ENCODE assay signal across 19 cellular contexts in the genomic region with DNA sequence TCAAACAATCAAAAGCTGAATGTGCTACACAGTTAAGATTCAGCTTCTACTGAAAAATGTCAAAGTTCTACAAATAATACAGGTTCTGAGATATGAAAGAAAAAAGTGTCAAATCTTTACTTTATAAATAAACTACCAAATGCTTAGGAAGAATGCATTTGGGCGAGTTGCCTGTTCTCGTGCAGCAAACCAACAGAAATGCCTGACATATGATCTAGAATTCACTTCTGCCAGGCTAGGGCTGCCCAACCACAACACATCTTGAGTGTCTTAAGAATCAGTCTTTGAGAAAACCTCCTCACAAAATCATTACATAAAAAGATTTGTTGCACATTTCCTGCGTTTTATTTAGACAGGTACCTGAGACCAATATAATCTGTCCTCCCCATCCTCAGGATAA. TPM values are rescaled to one million over a fixed set of nuclear protein-coding genes. Genes with fewer than 3 reads are reported as not detected.
DNase-seq lines count a peak whose midpoint lies in the region; TF ChIP-seq lines count a peak whose summit lies in the region.
"Had no signal": no experiment of that assay in that cellular context is flagged by ENCODE, and none has a peak within 500 bp of the region (broad histone marks: within the 10 kb centered on the region; RNA-seq: fewer than 3 reads in every experiment).

No MANE protein-coding gene starts in this region.

- H3T11ph ChIP-seq in H9 (ENCODE audit: low read length), result no peak overlapping the region

- H3K27me3 Mint-ChIP-seq in activated naive CD4-positive, alpha-beta T cell treated with anti-CD3 and anti-CD28 coated beads, Interleukin-2, amount 50 U/mL, for 24 hours, result no peaks in the 10 kb centered on the region
- H3K27me3 Mint-ChIP-seq in activated naive CD4-positive, alpha-beta T cell treated with anti-CD3 and anti-CD28 coated beads for 36 hours (ENCODE audit: low read depth), result no peaks in the 10 kb centered on the region
- H3K27me3 Mint-ChIP-seq in H9 (ENCODE audit: low read depth), result no peaks in the 10 kb centered on the region; the same call in 1 of the 2 replicates

- H3K4me1 Mint-ChIP-seq in activated naive CD4-positive, alpha-beta T cell treated with anti-CD3 and anti-CD28 coated beads, Interleukin-2, amount 50 U/mL, for 24 hours, result peaks cover 86% of the 10 kb centered on the region
- H3K4me1 Mint-ChIP-seq in activated naive CD4-positive, alpha-beta T cell treated with anti-CD3 and anti-CD28 coated beads for 36 hours (ENCODE audit: low read depth), result peaks cover 34% of the 10 kb centered on the region
- H3K4me1 Mint-ChIP-seq in H9, result no peaks in the 10 kb centered on the region

- no peak overlapping the region for H4K91ac ChIP-seq in H9 (ENCODE audit: insufficient read length, low read depth, low read length)

- no peaks in the 10 kb centered on the region for H3K9me3 ChIP-seq in tibial artery
- H3K9me3 ChIP-seq in MM.1S (replicated peaks; ENCODE audit: insufficient read depth, low read length), result no peaks in the 10 kb centered on the region
- no peaks in the 10 kb centered on the region for H3K9me3 ChIP-seq in H9 (ENCODE audit: control insufficient read depth, low read depth, low read length)
- H3K9me3 ChIP-seq: BLaER1, SK-N-SH had no signal

- CTCF ChIA-PET in activated naive CD4-positive, alpha-beta T cell treated with anti-CD3 and anti-CD28 coated beads for 36 hours (lab: Charles Lee), result no interaction called here

- H2BK120ac ChIP-seq in H9 (ENCODE audit: low read depth, low read length, poor library complexity, severe bottlenecking), result no peak overlapping the region

- H3K4me2 ChIP-seq in MM.1S (ENCODE audit: low read depth, low read length) (no peak overlapping the region), H9 (ENCODE audit: insufficient read depth, insufficient read length, low read length) (no peak overlapping the region)
- H3K4me2 ChIP-seq: BLaER1, KMS-11, SK-N-SH had no signal

- H3K79me1 ChIP-seq in H9 (ENCODE audit: insufficient read depth, low read depth, low read length, poor library complexity, severe bottlenecking), result no peaks in the 10 kb centered on the region

- H3K14ac ChIP-seq in H9 (ENCODE audit: insufficient read depth, low read length), result no peak overlapping the region

- H3K27me3 ChIP-seq in tibial artery (no peaks in the 10 kb centered on the region), MM.1S (replicated peaks; ENCODE audit: insufficient read depth, low read length) (no peaks in the 10 kb centered on the region), H9 (ENCODE audit: insufficient read depth, low read length) (no peaks in the 10 kb centered on the region)
- H3K27me3 ChIP-seq: BLaER1 had no signal

- H3K36me3 Mint-ChIP-seq in activated naive CD4-positive, alpha-beta T cell treated with anti-CD3 and anti-CD28 coated beads, Interleukin-2, amount 50 U/mL, for 24 hours, result peaks cover 14% of the 10 kb centered on the region
- peaks cover 16% of the 10 kb centered on the region for H3K36me3 Mint-ChIP-seq in activated naive CD4-positive, alpha-beta T cell treated with anti-CD3 and anti-CD28 coated beads for 36 hours (ENCODE audit: low read depth)
- no peaks in the 10 kb centered on the region for H3K36me3 Mint-ChIP-seq in H9 (ENCODE audit: insufficient read depth in 1 of 3, low read depth in 3 of 3)

- peaks cover 32% of the 10 kb centered on the region for H3K79me2 ChIP-seq in MM.1S (ENCODE audit: low read length)
- no peaks in the 10 kb centered on the region for H3K79me2 ChIP-seq in H9 (ENCODE audit: insufficient read depth, low read length)

- H2AK5ac ChIP-seq in H9 (ENCODE audit: insufficient read length, low read length), result no peak overlapping the region

- no peak overlapping the region for H3K4me3 Mint-ChIP-seq in activated naive CD4-positive, alpha-beta T cell treated with anti-CD3 and anti-CD28 coated beads, Interleukin-2, amount 50 U/mL, for 24 hours
- no peak overlapping the region for H3K4me3 Mint-ChIP-seq in activated naive CD4-positive, alpha-beta T cell treated with anti-CD3 and anti-CD28 coated beads for 36 hours
- no peak overlapping the region for H3K4me3 Mint-ChIP-seq in H9
- H3K4me3 Mint-ChIP-seq: CD8-positive, alpha-beta memory T cell; HFFc6 had no signal

- no peaks in the 10 kb centered on the region for H3K23me2 ChIP-seq in H9 (ENCODE audit: insufficient read length, low read depth, low read length, poor library complexity, severe bottlenecking)

- no peak for DNase-seq in activated naive CD4-positive, alpha-beta T cell treated with anti-CD3 and anti-CD28 coated beads for 36 hours
- DNase-seq in cerebellar cortex (ENCODE audit: low spot score) (peak; percentile 60), fibroblast of the aortic adventitia (ENCODE audit: low read depth) (peak; percentile 16), tibial artery (no peak), MM.1S (no peak), H9 (no peak), NCI-H146 (lab: John Stamatoyannopoulos, UW) (no peak)
- DNase-seq: CD8-positive, alpha-beta memory T cell; HFFc6; NCI-H1048; NCI-H1436 treated with DMSO at 0.1 percent for 48 hours; NCI-H2081; NCI-H510A; RPMI8226; SHP77 treated with DMSO at 0.1 percent for 48 hours; SK-N-SH had no signal

- peak overlapping the region; percentile 2 for H3K27ac Mint-ChIP-seq in activated naive CD4-positive, alpha-beta T cell treated with anti-CD3 and anti-CD28 coated beads, Interleukin-2, amount 50 U/mL, for 24 hours
- no peak overlapping the region for H3K27ac Mint-ChIP-seq in activated naive CD4-positive, alpha-beta T cell treated with anti-CD3 and anti-CD28 coated beads for 36 hours
- no peak overlapping the region for H3K27ac Mint-ChIP-seq in H9
- H3K27ac Mint-ChIP-seq: HFFc6 had no signal

- H3K4me1 ChIP-seq in tibial artery (peaks cover 0 to 68% (median 31%) of the 10 kb centered on the region in 4 donors), MM.1S (ENCODE audit: low read length) (no peaks in the 10 kb centered on the region), H9 (ENCODE audit: insufficient read depth, low read length) (no peaks in the 10 kb centered on the region)

- H4K20me1 ChIP-seq in MM.1S (ENCODE audit: insufficient read depth, low read length), result no peaks in the 10 kb centered on the region
- no peaks in the 10 kb centered on the region for H4K20me1 ChIP-seq in H9 (ENCODE audit: control insufficient read depth, insufficient read depth, insufficient read length)

- H2BK12ac ChIP-seq in H9 (ENCODE audit: insufficient read length, low read depth, low read length), result no peak overlapping the region

- H2AFZ ChIP-seq in MM.1S (ENCODE audit: low read length) (no peak overlapping the region), H9 (ENCODE audit: low read length) (no peak overlapping the region)

- H4K5ac ChIP-seq in H9 (ENCODE audit: insufficient read length, low read depth, low read length), result no peak overlapping the region

- H3K9ac ChIP-seq in MM.1S (ENCODE audit: low read length) (no peak overlapping the region), H9 (ENCODE audit: extremely low read depth, insufficient read length, low read length) (no peak overlapping the region)
- H3K9ac ChIP-seq: BLaER1, KMS-11, SK-N-SH had no signal

- no peak overlapping the region for H4K8ac ChIP-seq in H9 (replicated peaks; ENCODE audit: insufficient read length, low read depth, low read length)

- no peak overlapping the region for H3K56ac ChIP-seq in H9 (ENCODE audit: insufficient read length, low read depth, low read length)

- H3K9me2 ChIP-seq in MM.1S (replicated peaks; ENCODE audit: insufficient read depth, low read length), result no peaks in the 10 kb centered on the region
- H3K9me2 ChIP-seq: SK-N-SH had no signal

- H3K9me3 Mint-ChIP-seq in activated naive CD4-positive, alpha-beta T cell treated with anti-CD3 and anti-CD28 coated beads, Interleukin-2, amount 50 U/mL, for 24 hours, result no peaks in the 10 kb centered on the region
- no peaks in the 10 kb centered on the region for H3K9me3 Mint-ChIP-seq in activated naive CD4-positive, alpha-beta T cell treated with anti-CD3 and anti-CD28 coated beads for 36 hours
- H3K9me3 Mint-ChIP-seq in H9, result no peaks in the 10 kb centered on the region
- H3K9me3 Mint-ChIP-seq: CD8-positive, alpha-beta memory T cell; HFFc6 had no signal

- H3K27ac ChIP-seq in tibial artery, result peak overlapping the region; percentile 66 to 67
- no peak overlapping the region for H3K27ac ChIP-seq in MM.1S (ENCODE audit: low read length)
- no peak overlapping the region for H3K27ac ChIP-seq in H9 (ENCODE audit: insufficient read length, low read depth, low read length)
- H3K27ac ChIP-seq: BLaER1, KMS-11 had no signal

- no peaks in the 10 kb centered on the region for H3F3A ChIP-seq in MM.1S (ENCODE audit: insufficient read depth, low read length)

- no peak overlapping the region for H2BK20ac ChIP-seq in H9 (ENCODE audit: low read depth, low read length, poor library complexity, severe bottlenecking)

- H2BK15ac ChIP-seq in H9 (ENCODE audit: low read depth, low read length), result no peak overlapping the region

- intact Hi-C loops in activated naive CD4-positive, alpha-beta T cell treated with anti-CD3 and anti-CD28 coated beads for 36 hours (cut with micrococcal nuclease), result no loop called here
- intact Hi-C loops in tibial artery (cut with DNase I; ENCODE audit: low total_unique reads), result loop anchor here (5.0 kb wide), 1 partner anchor 297 kb away; no protein-coding TSS in a partner anchor

- H3K18ac ChIP-seq in H9 (ENCODE audit: insufficient read length, low read depth, low read length), result no peak overlapping the region

- H3K23ac ChIP-seq in H9 (ENCODE audit: insufficient read length, low read depth, low read length), result no peak overlapping the region

- no peaks in the 10 kb centered on the region for H3K36me3 ChIP-seq in tibial artery
- H3K36me3 ChIP-seq in MM.1S (replicated peaks; ENCODE audit: insufficient read depth, low read length), result 0 out of 2 replicates have a peak, but pooled peaks cover 2% of the 10 kb centered on the region

- TF ChIP-seq CTCF in fibroblast of the aortic adventitia (IDR thresholded peaks at IDR 0.05; ENCODE audit: insufficient read depth, low read length) (no peak), tibial artery (IDR thresholded peaks at IDR 0.05) (no peak), MM.1S (IDR thresholded peaks at IDR 0.05; ENCODE audit: low read length) (no peak), H9 (conservative IDR thresholded peaks at IDR 0.05) (no peak)

- no CpG with 5 or more reads among the region's 3 CpGs for WGBS in H9 (ENCODE audit: extremely low coverage, insufficient read length, low lambda C conversion rate)

- H3K4me3 ChIP-seq in fibroblast of the aortic adventitia (ENCODE audit: low read depth, low read length), result no peak overlapping the region
- no peak overlapping the region for H3K4me3 ChIP-seq in tibial artery
- no peak overlapping the region for H3K4me3 ChIP-seq in MM.1S (ENCODE audit: low read length)
- H3K4me3 ChIP-seq: BLaER1 had no signal

- H3K4ac ChIP-seq in H9 (ENCODE audit: low read depth, low read length), result no peak overlapping the region

- no peak overlapping the region for H2BK5ac ChIP-seq in H9 (ENCODE audit: insufficient read length, low read length)

RNA-seq across cellular contexts. Expression of a gene that starts 42.2 kb away (rescaled TPM):
- total RNA-seq in activated naive CD4-positive, alpha-beta T cell treated with anti-CD3 and anti-CD28 coated beads for 36 hours, result 10 to 100 TPM; 92.0 to 93.5 TPM
- total RNA-seq in fibroblast of the aortic adventitia (ENCODE audit: low replicate concordance) (36.0 and 82.2 TPM in 2 replicates), H9 (2021) (9.6 and 10.2 TPM in 2 replicates)

Comparison
In these comparisons a context has a peak if more than half of its experiments do, and no peak if none do; other contexts are left out.
1. DNase-seq: peak in cerebellar cortex (single experiment) and fibroblast of the aortic adventitia (single experiment); none in activated naive CD4-positive, alpha-beta T cell treated with anti-CD3 and anti-CD28 coated beads for 36 hours (single experiment), tibial artery (0 of 2), MM.1S (single experiment), H9 (single experiment) and NCI-H146 (single experiment).
2. H3K27ac ChIP-seq: peak in tibial artery (2 of 2); none in MM.1S (single experiment) and H9 (single experiment).